Comparison of ENCODE assay signal across 8 cellular contexts in genomic region chr6:132401120-132401940, GRCh38. TPM values are rescaled to one million over a fixed set of nuclear protein-coding genes. Genes with fewer than 3 reads are reported as not detected.
DNase-seq lines count a peak whose midpoint lies in the region; ATAC-seq and TF ChIP-seq lines count a peak whose summit lies in the region.

MOXD1 (minus strand) TSS chr6:132401475; CDS start chr6:132401426, 49 bp downstream.

- TF ChIP-seq CTCF in OCI-LY1 (IDR thresholded peaks at IDR 0.05; ENCODE audit: low read length) = no peak
- no peak for TF ChIP-seq CTCF in transverse colon (IDR thresholded peaks at IDR 0.05)

- H3K27ac ChIP-seq in OCI-LY1 (ENCODE audit: low read depth, low read length, poor library complexity, severe bottlenecking) = no peak within 1 kb of the TSS
- no peak within 1 kb of the TSS for H3K27ac ChIP-seq in mesendoderm (ENCODE audit: low read depth, low read length)
- H3K27ac ChIP-seq in transverse colon = peak within 1 kb of the TSS; percentile 40 to 60 (median 56)

- H3K4me3 ChIP-seq in OCI-LY1 (ENCODE audit: low read depth, low read length, poor library complexity, severe bottlenecking) = peak within 1 kb of the TSS; percentile 65
- peak within 1 kb of the TSS; percentile 4 for H3K4me3 ChIP-seq in endocrine pancreas (ENCODE audit: control insufficient read depth, insufficient read depth, low read length)
- peak within 1 kb of the TSS; percentile 53 for H3K4me3 ChIP-seq in mesendoderm (ENCODE audit: low read length)
- peak within 1 kb of the TSS; percentile 34 to 73 (median 56) for H3K4me3 ChIP-seq in transverse colon

- H4K5ac ChIP-seq in mesendoderm (ENCODE audit: low read length) = no peak within 1 kb of the TSS

- H2AK5ac ChIP-seq in mesendoderm (ENCODE audit: low read length) = no peak within 1 kb of the TSS

- peak within 1 kb of the TSS; percentile 81 for H3K56ac ChIP-seq in mesendoderm (ENCODE audit: low read length)

- in situ Hi-C loops in transverse colon (cut with MboI; ENCODE audit: low pct_ligation_motif_present in 1 of 4, low pct_unique_long_range_greater_than_20kb in 1 of 4, low sequenced_read_pairs in 3 of 4) = no loop called here

- H2BK120ac ChIP-seq in mesendoderm (ENCODE audit: low read depth, low read length) = no peak within 1 kb of the TSS

- peaks cover 4% of the 10 kb centered on the region; the same call in 1 of the 2 replicates for H3F3A ChIP-seq in OCI-LY1 (ENCODE audit: insufficient read depth, low read length)

- H2BK5ac ChIP-seq in mesendoderm (ENCODE audit: low read length) = no peak within 1 kb of the TSS

- intact Hi-C loops in transverse colon (cut with DNase I; ENCODE audit: low total_unique reads) = no loop called here

- H3K9me3 ChIP-seq in OCI-LY1 (ENCODE audit: low read length) (no peaks in the 10 kb centered on the region), endocrine pancreas (ENCODE audit: control insufficient read depth, low read length) (no peaks in the 10 kb centered on the region), transverse colon (no peaks in the 10 kb centered on the region)

- no peak within 1 kb of the TSS for H2BK15ac ChIP-seq in mesendoderm (replicated peaks; ENCODE audit: low read depth)

- H3K79me1 ChIP-seq in mesendoderm (ENCODE audit: low read length) = no peaks in the 10 kb centered on the region

- H3K4me2 ChIP-seq in OCI-LY1 (ENCODE audit: low read length) (peak within 1 kb of the TSS; percentile 63), mesendoderm (ENCODE audit: low read length) (peak within 1 kb of the TSS; percentile 90)

- no peak for TF ChIP-seq EP300 in transverse colon (IDR thresholded peaks at IDR 0.05; ENCODE audit: low read depth)

- H3K18ac ChIP-seq in mesendoderm (ENCODE audit: low read length) = no peak within 1 kb of the TSS

- no peak within 1 kb of the TSS for H4K8ac ChIP-seq in mesendoderm (ENCODE audit: low read depth, low read length)

- H3K79me2 ChIP-seq in OCI-LY1 (ENCODE audit: insufficient read depth, low read length) (no peaks in the 10 kb centered on the region), mesendoderm (ENCODE audit: control insufficient read depth, insufficient read depth, low read length) (no peaks in the 10 kb centered on the region)

- H4K20me1 ChIP-seq in OCI-LY1 (ENCODE audit: insufficient read depth, low read length) = no peaks in the 10 kb centered on the region

- ATAC-seq in HG02610 (IDR thresholded peaks at IDR 0.05; ENCODE audit: unreplicated experiment) = peak; percentile 59

- no peak within 1 kb of the TSS for H2AFZ ChIP-seq in OCI-LY1 (ENCODE audit: low read length)

- peak; percentile 9 for DNase-seq in SKM-1 treated with dmso at 0.1 percent for 144 hours (lab: John Stamatoyannopoulos, UW; ENCODE audit: unreplicated experiment)
- no peak for DNase-seq in SKM-1 (lab: John Stamatoyannopoulos, UW; ENCODE audit: unreplicated experiment)
- peak; percentile 64 for DNase-seq in mesendoderm
- DNase-seq in transverse colon = peak; percentile 55
- DNase-seq in NCI-H2029 treated with DMSO at 0.1 percent for 48 hours (lab: John Stamatoyannopoulos, UW) = no peak

- peaks cover 16% of the 10 kb centered on the region for H3K4me1 ChIP-seq in OCI-LY1 (ENCODE audit: insufficient read depth, low read length, severe bottlenecking)
- H3K4me1 ChIP-seq in endocrine pancreas (ENCODE audit: control insufficient read depth, insufficient read depth, low read length) = no peaks in the 10 kb centered on the region
- no peaks in the 10 kb centered on the region for H3K4me1 ChIP-seq in mesendoderm (ENCODE audit: control insufficient read depth, low read depth, low read length)
- H3K4me1 ChIP-seq in transverse colon = peaks cover 0 to 21% (median 7%) of the 10 kb centered on the region in 4 donors

- H3K27me3 ChIP-seq in OCI-LY1 (ENCODE audit: insufficient read depth, low read length) (peaks cover 4% of the 10 kb centered on the region; the same call in 1 of the 2 replicates), endocrine pancreas (ENCODE audit: control insufficient read depth, insufficient read depth, low read length) (peaks cover 6% of the 10 kb centered on the region), mesendoderm (ENCODE audit: insufficient read depth, low read length, poor library complexity) (peaks cover 15% of the 10 kb centered on the region), transverse colon (peaks cover 51% of the 10 kb centered on the region)

- peak within 1 kb of the TSS; percentile 56 for H3K9ac ChIP-seq in OCI-LY1 (ENCODE audit: low read length)
- H3K9ac ChIP-seq in endocrine pancreas (ENCODE audit: control insufficient read depth, insufficient read depth, low read length) = peak within 1 kb of the TSS; percentile 49
- peak within 1 kb of the TSS; percentile 51 for H3K9ac ChIP-seq in mesendoderm (ENCODE audit: low read length)

- H3K4ac ChIP-seq in mesendoderm (ENCODE audit: low read depth, low read length) = no peak within 1 kb of the TSS

- no peak for TF ChIP-seq POLR2A in transverse colon (IDR thresholded peaks at IDR 0.05)

- WGBS in mesendoderm (ENCODE audit: extremely low coverage, insufficient coverage, low lambda C conversion rate) = no CpG with 5 or more reads among the region's 85 CpGs
- WGBS in transverse colon (ENCODE audit: low coverage in 1 of 2), 2 donors = 3 to 7% methylated on average over 9 to 63 of the region's 85 CpGs

- H3K9me2 ChIP-seq in OCI-LY1 (ENCODE audit: low read depth, low read length) = no peaks in the 10 kb centered on the region

- no peaks in the 10 kb centered on the region for H3K36me3 ChIP-seq in OCI-LY1 (ENCODE audit: insufficient read depth, low read length)
- no peaks in the 10 kb centered on the region for H3K36me3 ChIP-seq in endocrine pancreas (ENCODE audit: control insufficient read depth, insufficient read depth, low read length)
- H3K36me3 ChIP-seq in mesendoderm (ENCODE audit: control insufficient read depth, insufficient read depth, low read length) = no peaks in the 10 kb centered on the region
- H3K36me3 ChIP-seq in transverse colon = no peaks in the 10 kb centered on the region

- H3K23ac ChIP-seq in mesendoderm (ENCODE audit: low read length) = peak within 1 kb of the TSS; percentile 3

RNA-seq across cellular contexts. Expression of gene MOXD1, which starts in this region (rescaled TPM):
- 0.58 TPM for polyA plus RNA-seq in mesendoderm (2013, experiment 1 of 2)
- polyA plus RNA-seq in mesendoderm (2013, experiment 2 of 2) = 0.48 TPM
- 10 to 100 TPM in 1 of 4 donors, 1 to 10 TPM in 2, not detected in 1; 5.5 to 16.3 (median 8.3) TPM for total RNA-seq in transverse colon

Comparison
In these comparisons a context has a peak if more than half of its experiments do, and no peak if none do; other contexts are left out.
1. DNase-seq: peak in SKM-1 treated with dmso at 0.1 percent for 144 hours (single experiment), mesendoderm (single experiment) and transverse colon (single experiment); none in SKM-1 (single experiment) and NCI-H2029 treated with DMSO at 0.1 percent for 48 hours (single experiment).
2. H3K27ac ChIP-seq: peak in transverse colon (4 of 4); none in OCI-LY1 (single experiment) and mesendoderm (single experiment).
3. H3K4me3 ChIP-seq: peak in every context shown above with its lines; median percentile 65 in OCI-LY1; 56 in transverse colon; 53 in mesendoderm; 4 in endocrine pancreas.
4. Peak in every context shown above with its lines, with median percentiles within 50 percentile points of each other: H3K9ac ChIP-seq.